8 cellular contexts compared by ENCODE assay signal in genomic region chr1:66300986-66301451, GRCh38.
DNase-seq lines count a peak whose midpoint lies in the region; ATAC-seq and TF ChIP-seq lines count a peak whose summit lies in the region.

No MANE protein-coding gene starts in this region.

- H3K4me1 ChIP-seq in GM23248 (ENCODE audit: insufficient read depth), result peaks cover 13% of the 10 kb centered on the region
- peaks cover 29% of the 10 kb centered on the region for H3K4me1 ChIP-seq in adipocyte (ENCODE audit: control insufficient read depth, insufficient read depth, low read length)
- peaks cover 0 to 5% (median 0%) of the 10 kb centered on the region in 4 donors for H3K4me1 ChIP-seq in right lobe of liver

- ATAC-seq in GM18499 (IDR thresholded peaks at IDR 0.05; ENCODE audit: insufficient read depth, unreplicated experiment) (peak; percentile 82), right lobe of liver (peak; percentile 79 to 86 (median 80))

- H3K4me2 ChIP-seq in GM23248 (ENCODE audit: unreplicated experiment), result peak overlapping the region; percentile 90

- intact Hi-C loops in right lobe of liver (cut with DNase I), result no loop called here

- H3K9me2 ChIP-seq in GM23248 (ENCODE audit: insufficient read depth), result no peaks in the 10 kb centered on the region

- H3K27me3 ChIP-seq in GM23248 (replicated peaks; ENCODE audit: insufficient read depth), result no peaks in the 10 kb centered on the region
- no peaks in the 10 kb centered on the region for H3K27me3 ChIP-seq in adipocyte (replicated peaks; ENCODE audit: control insufficient read depth, insufficient read depth, low read length)
- H3K27me3 ChIP-seq in right lobe of liver, result no peaks in the 10 kb centered on the region
- H3K27me3 ChIP-seq in WERI-Rb-1 (ENCODE audit: insufficient read depth, low read depth, severe bottlenecking), result no peaks in the 10 kb centered on the region

- in situ Hi-C loops in GM23248 (cut with MboI), result no loop called here

- no peak for TF ChIP-seq POLR2A in right lobe of liver (IDR thresholded peaks at IDR 0.05)

- H3K27ac ChIP-seq in GM23248, result peak overlapping the region; percentile 56
- peak overlapping the region; percentile 51 to 69 (median 52) for H3K27ac ChIP-seq in right lobe of liver
- no peak overlapping the region for H3K27ac ChIP-seq in WERI-Rb-1

- no peaks in the 10 kb centered on the region for H3K4me1 Mint-ChIP-seq in type B pancreatic cell (ENCODE audit: unreplicated experiment)

- H3K27ac Mint-ChIP-seq in type B pancreatic cell, result no peak overlapping the region

- H3F3A ChIP-seq in GM23248 (ENCODE audit: insufficient read depth), result no peaks in the 10 kb centered on the region

- H3K9me3 ChIP-seq in GM23248 (ENCODE audit: low read depth) (no peaks in the 10 kb centered on the region), adipocyte (ENCODE audit: control insufficient read depth, low read length) (no peaks in the 10 kb centered on the region), right lobe of liver (no peaks in the 10 kb centered on the region), WERI-Rb-1 (ENCODE audit: severe bottlenecking) (no peaks in the 10 kb centered on the region)

- H3K4me3 ChIP-seq in GM23248 (peak overlapping the region; percentile 67), adipocyte (ENCODE audit: low read length) (peak overlapping the region; percentile 67), right lobe of liver (peak overlapping the region in 2 of 3 donors; percentile 9 to 19), WERI-Rb-1 (ENCODE audit: low read depth, low read length) (no peak overlapping the region)

- H3K9ac ChIP-seq in GM23248 (peak overlapping the region; percentile 76), adipocyte (ENCODE audit: low read length) (peak overlapping the region; percentile 76)

- H4K20me1 ChIP-seq in GM23248 (ENCODE audit: insufficient read depth), result no peaks in the 10 kb centered on the region

- peak overlapping the region; percentile 90 for H2AFZ ChIP-seq in GM23248

- WGBS in GM23248 (ENCODE audit: low coverage in 1 of 2, low lambda C conversion rate in 2 of 2, missing lambda C conversion rate in 2 of 2), 2 experiments, result 59 to 61% methylated on average over 4 of the region's 4 CpGs
- 6% methylated on average over 4 of the region's 4 CpGs for WGBS in right lobe of liver (ENCODE audit: insufficient coverage, low coverage, low lambda C conversion rate, missing lambda C conversion rate)

- H3K36me3 ChIP-seq in GM23248 (ENCODE audit: low read depth) (no peaks in the 10 kb centered on the region), adipocyte (ENCODE audit: control insufficient read depth, insufficient read depth, low read length, severe bottlenecking) (no peaks in the 10 kb centered on the region), right lobe of liver (no peaks in the 10 kb centered on the region), WERI-Rb-1 (no peaks in the 10 kb centered on the region)

- no peaks in the 10 kb centered on the region for H3K36me3 Mint-ChIP-seq in type B pancreatic cell

- H3K4me3 Mint-ChIP-seq in type B pancreatic cell, result no peak overlapping the region

- TF ChIP-seq CTCF in right lobe of liver (IDR thresholded peaks at IDR 0.05) (no peak), WERI-Rb-1 (IDR thresholded peaks at IDR 0.05; ENCODE audit: low read depth, low read length) (no peak), type B pancreatic cell (conservative IDR thresholded peaks at IDR 0.05) (no peak)

- no peaks in the 10 kb centered on the region for H3K9me3 Mint-ChIP-seq in type B pancreatic cell

- DNase-seq in GM23248, result peak; percentile 78
- DNase-seq in M059J (ENCODE audit: low read depth), result peak; percentile 76
- DNase-seq in adipocyte (ENCODE audit: low read depth), result peak; percentile 58
- no peak for DNase-seq in right lobe of liver
- no peak for DNase-seq in WERI-Rb-1
- DNase-seq in COLO668 (lab: John Stamatoyannopoulos, UW; ENCODE audit: unreplicated experiment), result no peak
- DNase-seq in type B pancreatic cell (ENCODE audit: extremely low spot score, unreplicated experiment), result no peak

- H3K79me2 ChIP-seq in GM23248 (ENCODE audit: insufficient read depth), result no peaks in the 10 kb centered on the region

- H3K27me3 Mint-ChIP-seq in type B pancreatic cell, result no peaks in the 10 kb centered on the region

Comparison
In these comparisons a context has a peak if more than half of its experiments do, and no peak if none do; other contexts are left out.
1. DNase-seq: peak in GM23248 (single experiment), M059J (single experiment) and adipocyte (single experiment); none in right lobe of liver (0 of 3), WERI-Rb-1 (single experiment), COLO668 (single experiment) and type B pancreatic cell (single experiment).